Comparison of ENCODE assay signal across 1 cellular context in the genomic region with DNA sequence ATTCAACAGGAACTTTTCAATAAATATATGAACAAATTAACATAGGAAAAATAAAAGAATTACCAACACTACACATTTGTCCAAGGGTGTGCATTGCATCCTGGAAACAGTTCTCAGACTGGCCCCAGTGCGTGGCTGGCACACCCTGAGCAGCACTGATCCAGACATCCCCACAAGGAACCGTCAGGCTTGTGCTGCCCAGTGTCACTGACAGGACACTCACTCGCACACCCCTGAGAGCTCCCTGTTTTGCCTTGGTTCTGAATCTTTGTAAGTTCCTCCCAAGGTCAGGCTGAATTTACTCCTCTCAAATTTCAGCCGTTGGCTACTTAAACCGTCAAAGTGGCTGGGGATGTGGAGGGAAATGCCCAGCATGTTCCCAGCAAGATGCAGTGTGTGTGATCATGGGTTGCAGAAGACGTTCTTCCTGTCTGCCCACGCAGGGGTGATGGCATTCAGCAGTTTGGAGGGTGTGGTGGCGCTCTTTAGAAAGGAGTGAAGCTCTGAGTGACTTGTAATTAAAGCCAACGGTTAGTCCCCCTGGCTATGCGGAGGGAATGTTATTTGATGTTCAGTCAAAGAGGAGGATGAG.
TF ChIP-seq lines count a peak whose summit lies in the region.

No MANE protein-coding gene starts in this region.

TF ChIP-seq in K562, 482 proteins besides CTCF, POLR2A, EP300 and RAD21:
- TF ChIP-seq SMARCA5 (IDR thresholded peaks at IDR 0.05) = peak; percentile 69; the same call in 1 of the 2 replicates
- TF ChIP-seq, protein P1, sequence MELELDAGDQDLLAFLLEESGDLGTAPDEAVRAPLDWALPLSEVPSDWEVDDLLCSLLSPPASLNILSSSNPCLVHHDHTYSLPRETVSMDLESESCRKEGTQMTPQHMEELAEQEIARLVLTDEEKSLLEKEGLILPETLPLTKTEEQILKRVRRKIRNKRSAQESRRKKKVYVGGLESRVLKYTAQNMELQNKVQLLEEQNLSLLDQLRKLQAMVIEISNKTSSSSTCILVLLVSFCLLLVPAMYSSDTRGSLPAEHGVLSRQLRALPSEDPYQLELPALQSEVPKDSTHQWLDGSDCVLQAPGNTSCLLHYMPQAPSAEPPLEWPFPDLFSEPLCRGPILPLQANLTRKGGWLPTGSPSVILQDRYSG (tag; conservative IDR thresholded peaks at IDR 0.05; ENCODE audit: low read depth) = 0 out of 2 replicates have a peak, but pooled peaks have one; percentile 21
- TF ChIP-seq DDX20 (tag; IDR thresholded peaks at IDR 0.05; ENCODE audit: low read depth) = no peak
- TF ChIP-seq, protein P2, sequence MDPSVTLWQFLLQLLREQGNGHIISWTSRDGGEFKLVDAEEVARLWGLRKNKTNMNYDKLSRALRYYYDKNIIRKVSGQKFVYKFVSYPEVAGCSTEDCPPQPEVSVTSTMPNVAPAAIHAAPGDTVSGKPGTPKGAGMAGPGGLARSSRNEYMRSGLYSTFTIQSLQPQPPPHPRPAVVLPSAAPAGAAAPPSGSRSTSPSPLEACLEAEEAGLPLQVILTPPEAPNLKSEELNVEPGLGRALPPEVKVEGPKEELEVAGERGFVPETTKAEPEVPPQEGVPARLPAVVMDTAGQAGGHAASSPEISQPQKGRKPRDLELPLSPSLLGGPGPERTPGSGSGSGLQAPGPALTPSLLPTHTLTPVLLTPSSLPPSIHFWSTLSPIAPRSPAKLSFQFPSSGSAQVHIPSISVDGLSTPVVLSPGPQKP (CRISPR knock-in tag; IDR thresholded peaks at IDR 0.05) = no peak
- no peak for TF ChIP-seq U2AF2 (optimal IDR thresholded peaks at IDR 0.05; ENCODE audit: low read depth, low read length)
- 0 out of 2 replicates have a peak, but pooled peaks have one; percentile 32 for TF ChIP-seq ZNF589 (CRISPR knock-in tag; IDR thresholded peaks at IDR 0.05; ENCODE audit: low read depth)
- peak; percentile 42 for TF ChIP-seq EGR1 (conservative IDR thresholded peaks at IDR 0.05)
- TF ChIP-seq FOSL1 (tag; conservative IDR thresholded peaks at IDR 0.05) = 0 out of 2 replicates have a peak, but pooled peaks have one; percentile 14
